ENCODE assay signal across 16 cellular contexts in the genomic region with DNA sequence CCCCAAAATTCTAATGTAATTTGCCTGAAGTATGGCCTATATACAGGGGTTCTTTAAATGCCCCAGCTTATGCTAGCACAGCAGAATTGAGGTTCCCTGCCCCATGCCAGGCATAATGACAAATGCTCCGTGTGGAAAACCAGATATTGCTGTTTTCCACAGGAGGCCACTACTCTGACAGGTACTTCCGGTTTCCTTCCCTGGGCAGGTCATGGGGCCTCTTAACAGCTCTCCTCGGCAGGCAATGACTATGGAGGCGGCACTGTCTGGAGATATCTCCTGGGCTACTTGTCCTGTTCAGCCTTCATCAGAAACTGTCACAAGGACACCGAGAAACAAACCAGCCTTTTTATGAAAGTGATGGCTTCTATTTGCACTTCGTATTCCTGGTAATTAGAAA. TPM values are rescaled to one million over a fixed set of nuclear protein-coding genes. Genes with fewer than 3 reads are reported as not detected.
DNase-seq lines count a peak whose midpoint lies in the region; ATAC-seq, FAIRE-seq and TF ChIP-seq lines count a peak whose summit lies in the region.
"Had no signal": no experiment of that assay in that cellular context is flagged by ENCODE, and none has a peak within 500 bp of the region (broad histone marks: within the 10 kb centered on the region; RNA-seq: fewer than 3 reads in every experiment).

No MANE protein-coding gene starts in this region.

- H3K36me3 ChIP-seq in K562 (ENCODE audit: control insufficient read depth, insufficient read depth, low read length) (no peaks in the 10 kb centered on the region), suprapubic skin (no peaks in the 10 kb centered on the region)

- H3K9me3 ChIP-seq in K562 (replicated peaks; ENCODE audit: control insufficient read depth, insufficient read depth, low read depth, low read length): no peaks in the 10 kb centered on the region
- no peaks in the 10 kb centered on the region for H3K9me3 ChIP-seq in suprapubic skin
- H3K9me3 ChIP-seq: BE2C had no signal

- H4K20me1 ChIP-seq in K562 (replicated peaks; ENCODE audit: control insufficient read depth, insufficient read depth, low read length): no peaks in the 10 kb centered on the region

- POLR2A ChIA-PET in K562 (lab: Yijun Ruan, JAX): interaction anchor here (0.6 to 1.0 kb wide), 3 partner anchors 9 to 54 kb away, joined by 3 read pairs; no protein-coding TSS in a partner anchor

- no peak for FAIRE-seq in K562 (lab: Jason Lieb, UNC)
- FAIRE-seq: A204.1, GM19239 had no signal

- CTCF ChIA-PET in K562 (lab: Yijun Ruan, JAX; ENCODE audit: low intra/inter-chr PET ratio): no interaction called here

- WGBS in K562 (ENCODE audit: insufficient coverage, low coverage, missing lambda C conversion rate): 31% methylated on average over 6 of the region's 6 CpGs
- WGBS in suprapubic skin: 89% methylated on average over 6 of the region's 6 CpGs

- no peak for TF ChIP-seq RAD21 in K562 (CRISPR knock-in tag; conservative IDR thresholded peaks at IDR 0.05 in 1 of 2, IDR thresholded peaks at IDR 0.05 in 1 of 2)

- H3K27ac ChIP-seq in K562 (ENCODE audit: extremely low read depth, low read depth, low read length) (no peak overlapping the region), suprapubic skin (peak overlapping the region; percentile 24)
- H3K27ac ChIP-seq: C4-2B had no signal

- no peak for TF ChIP-seq CTCF in K562 (IDR thresholded peaks at IDR 0.05 in 2 of 3, conservative IDR thresholded peaks at IDR 0.05 in 1 of 3; ENCODE audit: insufficient read depth in 2 of 3, low read depth in 1 of 3, low read length in 3 of 3)
- TF ChIP-seq CTCF in epithelial cell of esophagus (IDR thresholded peaks at IDR 0.05; ENCODE audit: insufficient read depth, low read depth, low read length, missing control alignments): no peak
- no peak for TF ChIP-seq CTCF in suprapubic skin (IDR thresholded peaks at IDR 0.05)

- H3K4me1 ChIP-seq in K562 (replicated peaks in 1 of 2; ENCODE audit: control insufficient read depth in 2 of 2, insufficient read depth in 2 of 2, low read length in 2 of 2) (peaks cover 3% of the 10 kb centered on the region in 2 experiments; a peak in 3 of 5 replicates), suprapubic skin (peaks cover 6% of the 10 kb centered on the region)
- H3K4me1 ChIP-seq: BE2C had no signal

- BruUV-seq in K562 (replicated peaks; lab: Mats Ljungman, UMichigan): no TSS peak

- in situ Hi-C loops in G401 (cut with HindIII; ENCODE audit: low sequenced_read_pairs): no loop called here
- in situ Hi-C loops in K562 (cut with MboI): no loop called here

- TF ChIP-seq EP300 in K562 (IDR thresholded peaks at IDR 0.05; ENCODE audit: low read length) (no peak), suprapubic skin (IDR thresholded peaks at IDR 0.05) (no peak)

- DNase-seq in G401 (ENCODE audit: low spot score): peak; percentile 29
- DNase-seq in K562 (ENCODE audit: extremely low read depth in 1 of 4, low spot score in 3 of 4): peak in 2 of 4 experiments; percentile 27 to 44
- peak; percentile 13 for DNase-seq in epithelial cell of esophagus (ENCODE audit: low read depth)
- DNase-seq in suprapubic skin (ENCODE audit: low spot score in 2 of 2): no peak
- no peak for DNase-seq in inferior parietal cortex (ENCODE audit: extremely low spot score)
- no peak for DNase-seq in kidney tubule cell (ENCODE audit: low spot score)
- no peak for DNase-seq in mesenteric fat pad (ENCODE audit: low spot score)
- DNase-seq: BE2C; CD4-positive, alpha-beta memory T cell; DND-41; GF-D8; GOT3; H9 had no signal

- no peaks in the 10 kb centered on the region for H3K9me1 ChIP-seq in K562 (ENCODE audit: control insufficient read depth, insufficient read depth, low read length)

- peak; percentile 76 for ATAC-seq in K562

- H3K4me2 ChIP-seq in K562 (ENCODE audit: insufficient read depth, low read length): no peak overlapping the region; the same call in 1 of the 2 replicates

- H2AFZ ChIP-seq in K562 (ENCODE audit: low read depth, low read length): peak overlapping the region; percentile 70

- TF ChIP-seq POLR2A in K562 (conservative IDR thresholded peaks at IDR 0.05) (no peak), suprapubic skin (IDR thresholded peaks at IDR 0.05) (no peak)

- H3K4me3 ChIP-seq in K562 (no peak overlapping the region), epithelial cell of esophagus (ENCODE audit: low read length) (no peak overlapping the region), suprapubic skin (no peak overlapping the region)

- H3K27me3 ChIP-seq in K562 (ENCODE audit: control insufficient read depth in 2 of 2, insufficient read depth in 2 of 2, low read length in 2 of 2) (peaks cover 0 to 4% of the 10 kb centered on the region in 2 experiments; a peak in 4 of 5 replicates), suprapubic skin (peaks cover 6% of the 10 kb centered on the region)
- H3K27me3 ChIP-seq: BE2C had no signal

- no peak overlapping the region for H3K9ac ChIP-seq in K562 (ENCODE audit: insufficient read depth in 1 of 2, low read depth in 2 of 2, low read length in 2 of 2)

- intact Hi-C loops in K562 (cut with micrococcal nuclease): no loop called here

- no peaks in the 10 kb centered on the region for H3K79me2 ChIP-seq in K562 (ENCODE audit: control insufficient read depth, insufficient read depth, low read length)

TF ChIP-seq in K562, 482 proteins besides CTCF, POLR2A, EP300 and RAD21 (continues in another document):
- TF ChIP-seq EHMT2 (IDR thresholded peaks at IDR 0.05): no peak
- TF ChIP-seq, protein P1, sequence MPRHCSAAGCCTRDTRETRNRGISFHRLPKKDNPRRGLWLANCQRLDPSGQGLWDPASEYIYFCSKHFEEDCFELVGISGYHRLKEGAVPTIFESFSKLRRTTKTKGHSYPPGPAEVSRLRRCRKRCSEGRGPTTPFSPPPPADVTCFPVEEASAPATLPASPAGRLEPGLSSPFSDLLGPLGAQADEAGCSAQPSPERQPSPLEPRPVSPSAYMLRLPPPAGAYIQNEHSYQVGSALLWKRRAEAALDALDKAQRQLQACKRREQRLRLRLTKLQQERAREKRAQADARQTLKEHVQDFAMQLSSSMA (CRISPR knock-in tag; IDR thresholded peaks at IDR 0.05): no peak
- TF ChIP-seq ZFPM2 (CRISPR knock-in tag; IDR thresholded peaks at IDR 0.05): no peak
- TF ChIP-seq, protein P2, sequence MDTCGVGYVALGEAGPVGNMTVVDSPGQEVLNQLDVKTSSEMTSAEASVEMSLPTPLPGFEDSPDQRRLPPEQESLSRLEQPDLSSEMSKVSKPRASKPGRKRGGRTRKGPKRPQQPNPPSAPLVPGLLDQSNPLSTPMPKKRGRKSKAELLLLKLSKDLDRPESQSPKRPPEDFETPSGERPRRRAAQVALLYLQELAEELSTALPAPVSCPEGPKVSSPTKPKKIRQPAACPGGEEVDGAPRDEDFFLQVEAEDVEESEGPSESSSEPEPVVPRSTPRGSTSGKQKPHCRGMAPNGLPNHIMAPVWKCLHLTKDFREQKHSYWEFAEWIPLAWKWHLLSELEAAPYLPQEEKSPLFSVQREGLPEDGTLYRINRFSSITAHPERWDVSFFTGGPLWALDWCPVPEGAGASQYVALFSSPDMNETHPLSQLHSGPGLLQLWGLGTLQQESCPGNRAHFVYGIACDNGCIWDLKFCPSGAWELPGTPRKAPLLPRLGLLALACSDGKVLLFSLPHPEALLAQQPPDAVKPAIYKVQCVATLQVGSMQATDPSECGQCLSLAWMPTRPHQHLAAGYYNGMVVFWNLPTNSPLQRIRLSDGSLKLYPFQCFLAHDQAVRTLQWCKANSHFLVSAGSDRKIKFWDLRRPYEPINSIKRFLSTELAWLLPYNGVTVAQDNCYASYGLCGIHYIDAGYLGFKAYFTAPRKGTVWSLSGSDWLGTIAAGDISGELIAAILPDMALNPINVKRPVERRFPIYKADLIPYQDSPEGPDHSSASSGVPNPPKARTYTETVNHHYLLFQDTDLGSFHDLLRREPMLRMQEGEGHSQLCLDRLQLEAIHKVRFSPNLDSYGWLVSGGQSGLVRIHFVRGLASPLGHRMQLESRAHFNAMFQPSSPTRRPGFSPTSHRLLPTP (IDR thresholded peaks at IDR 0.05; ENCODE audit: borderline replicate concordance, extremely low read depth, insufficient read length): no peak
- TF ChIP-seq ZNF23 (CRISPR knock-in tag; IDR thresholded peaks at IDR 0.05): no peak
- TF ChIP-seq ASH1L (IDR thresholded peaks at IDR 0.05; ENCODE audit: borderline replicate concordance, low read depth, partially characterized antibody): no peak
- TF ChIP-seq, protein P3, sequence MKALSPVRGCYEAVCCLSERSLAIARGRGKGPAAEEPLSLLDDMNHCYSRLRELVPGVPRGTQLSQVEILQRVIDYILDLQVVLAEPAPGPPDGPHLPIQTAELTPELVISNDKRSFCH (CRISPR knock-in tag; IDR thresholded peaks at IDR 0.05): no peak
- TF ChIP-seq, protein P3 (tag; IDR thresholded peaks at IDR 0.05): no peak
- no peak for TF ChIP-seq CEBPG (CRISPR knock-in tag; IDR thresholded peaks at IDR 0.05)
- TF ChIP-seq CEBPG (tag; conservative IDR thresholded peaks at IDR 0.05 in 1 of 2, IDR thresholded peaks at IDR 0.05 in 1 of 2): no peak
- TF ChIP-seq FOXM1 (IDR thresholded peaks at IDR 0.05; ENCODE audit: low read depth): no peak
- no peak for TF ChIP-seq FOXM1 (CRISPR knock-in tag; IDR thresholded peaks at IDR 0.05; ENCODE audit: low read depth)

RNA-seq across cellular contexts. Expression of a gene that starts 54.8 kb away (rescaled TPM):
- total RNA-seq in G401 (2014; rRNA removed; shearing (Covaris generic)): 0.06 and 0.10 TPM in 2 replicates
- total RNA-seq in K562 (2011; cell fraction: chromatin; rRNA removed; ENCODE audit: low replicate concordance): not detected in 2 replicates
- not detected in 2 replicates for total RNA-seq in K562 (2011; cell fraction: nucleolus; rRNA removed)
- total RNA-seq in K562 (2011; cell fraction: nucleoplasm; rRNA removed): not detected in 2 replicates
- total RNA-seq in K562 (2014; rRNA removed) (not detected in 2 replicates), K562 (2014; rRNA removed; fragmentation: Illumina TruSeq; extraction: Trizol) (not detected in 2 replicates), K562 (2015; rRNA removed; fragmentation: Illumina TruSeq; extraction: Trizol) (not detected in 2 replicates), K562 (2021) (not detected in 2 replicates), suprapubic skin (not detected), mesenteric fat pad (not detected)
- polyA plus RNA-seq in K562 (2011; rRNA removed) (not detected in 2 replicates), K562 (2014; fragmentation: Illumina TruSeq; extraction: Trizol) (not detected in 2 replicates), K562 (2014; fragmentation: Nextera tagmentation; extraction: Ambion mirVana) (not detected), K562 (2014; rRNA removed) (not detected in 2 replicates)
- not detected in 2 replicates for polyA plus RNA-seq in K562 (2011; cell fraction: cytosol; rRNA removed)
- polyA plus RNA-seq in K562 (2011; cell fraction: nucleus; rRNA removed): not detected in 2 replicates
- not detected in 2 replicates for polyA plus RNA-seq in K562 (2012)
- under 0.01 TPM in 1 of 2 replicates, not detected in the other for polyA minus RNA-seq in K562 (2011; rRNA and poly(A)+ RNA removed)
- not detected in 2 replicates for polyA minus RNA-seq in K562 (2011; cell fraction: cytosol; rRNA and poly(A)+ RNA removed)
- polyA minus RNA-seq in K562 (2011; cell fraction: nucleus; rRNA and poly(A)+ RNA removed): not detected in 2 replicates
- total RNA-seq: CD4-positive, alpha-beta memory T cell had no signal
- polyA plus RNA-seq: CD4-positive, alpha-beta memory T cell had no signal

Comparison
In these comparisons a context has a peak if more than half of its experiments do, and no peak if none do; other contexts are left out.
1. DNase-seq: peak in G401 (single experiment) and epithelial cell of esophagus (single experiment); none in suprapubic skin (0 of 2), inferior parietal cortex (single experiment), kidney tubule cell (single experiment) and mesenteric fat pad (single experiment).